ENCODE assay signal across 13 cellular contexts in genomic region chr1:230572121-230573083, GRCh38.
DNase-seq lines count a peak whose midpoint lies in the region; ATAC-seq, FAIRE-seq and TF ChIP-seq lines count a peak whose summit lies in the region.
"Had no signal": no experiment of that assay in that cellular context is flagged by ENCODE, and none has a peak within 500 bp of the region (broad histone marks: within the 10 kb centered on the region; RNA-seq: fewer than 3 reads in every experiment).

No MANE protein-coding gene starts in this region.

- POLR2A ChIA-PET in A549 (lab: Yijun Ruan, JAX) = no interaction called here
- POLR2A ChIA-PET in H1 (lab: Charles Lee; ENCODE audit: partially characterized antibody) = no interaction called here

- no peak overlapping the region for H2BK12ac ChIP-seq in H1 (ENCODE audit: low read depth, low read length)

- no peak overlapping the region for H4K5ac ChIP-seq in H1 (ENCODE audit: insufficient read length, low read depth, low read length)

- no peaks in the 10 kb centered on the region for H3K27me3 ChIP-seq in H1 (replicated peaks in 1 of 4; ENCODE audit: control insufficient read depth in 3 of 4, extremely low read depth in 1 of 4, insufficient read depth in 3 of 4, low read length in 3 of 4)
- H3K27me3 ChIP-seq: vagina had no signal

- no peaks in the 10 kb centered on the region for H3K79me1 ChIP-seq in H1 (ENCODE audit: low read depth, low read length)

- no peak overlapping the region for H3K56ac ChIP-seq in H1 (replicated peaks; ENCODE audit: insufficient read length, low read depth, low read length)

- H2BK15ac ChIP-seq in H1 (ENCODE audit: low read length) = 0 out of 2 replicates have a peak overlapping the region, but pooled peaks have one; percentile 22

- peak overlapping the region; percentile 13 for H2BK120ac ChIP-seq in H1 (replicated peaks; ENCODE audit: low read depth, low read length)

- H3K4me2 ChIP-seq in A549 = peak overlapping the region; percentile 56
- no peak overlapping the region for H3K4me2 ChIP-seq in H1 (ENCODE audit: insufficient read depth in 1 of 2, low read depth in 2 of 2, low read length in 2 of 2)

- H3K4me1 Mint-ChIP-seq in stimulated activated memory B cell treated with anti-CD40 and anti-IgM and Interleukin-4, amounts not matched to agents 10 μg/mL and 1 μg/mL and 100 μg/mL, for 72 hours = no peaks in the 10 kb centered on the region

- no peak overlapping the region for H2BK5ac ChIP-seq in H1 (ENCODE audit: low read depth, low read length)

- TF ChIP-seq RAD21 in A549 (conservative IDR thresholded peaks at IDR 0.05 in 1 of 2, IDR thresholded peaks at IDR 0.05 in 1 of 2) (no peak), H1 (IDR thresholded peaks at IDR 0.05 in 1 of 2, conservative IDR thresholded peaks at IDR 0.05 in 1 of 2; ENCODE audit: low read depth in 2 of 2, low read length in 2 of 2) (no peak)

- peaks cover 4% of the 10 kb centered on the region for H3K9me3 Mint-ChIP-seq in stimulated activated memory B cell treated with anti-CD40 and anti-IgM and Interleukin-4, amounts not matched to agents 10 μg/mL and 1 μg/mL and 100 μg/mL, for 72 hours

- no peaks in the 10 kb centered on the region for H3K79me2 ChIP-seq in H1 (ENCODE audit: control insufficient read depth in 1 of 2, insufficient read depth in 2 of 2, low read length in 2 of 2)

- no peak overlapping the region for H3K4me3 Mint-ChIP-seq in stimulated activated memory B cell treated with anti-CD40 and anti-IgM and Interleukin-4, amounts not matched to agents 10 μg/mL and 1 μg/mL and 100 μg/mL, for 72 hours

- H3K23ac ChIP-seq in H1 (ENCODE audit: insufficient read length) = no peak overlapping the region

- H3K27ac Mint-ChIP-seq in stimulated activated memory B cell treated with anti-CD40 and anti-IgM and Interleukin-4, amounts not matched to agents 10 μg/mL and 1 μg/mL and 100 μg/mL, for 72 hours = no peak overlapping the region

- H4K20me1 ChIP-seq in H1 (replicated peaks in 1 of 2; ENCODE audit: control insufficient read depth in 1 of 2, insufficient read depth in 2 of 2, low read length in 2 of 2) = peaks cover 0 to 3% of the 10 kb centered on the region in 2 experiments

- no peaks in the 10 kb centered on the region for H3K36me3 ChIP-seq in H1 (ENCODE audit: control insufficient read depth in 2 of 4, insufficient read depth in 4 of 4, low read length in 3 of 4)
- H3K36me3 ChIP-seq: vagina had no signal

- H3K23me2 ChIP-seq in H1 (ENCODE audit: low read depth, low read length) = peaks cover 4% of the 10 kb centered on the region; the same call in 1 of the 2 replicates

- peaks cover 18% of the 10 kb centered on the region for H3K27me3 Mint-ChIP-seq in stimulated activated memory B cell treated with anti-CD40 and anti-IgM and Interleukin-4, amounts not matched to agents 10 μg/mL and 1 μg/mL and 100 μg/mL, for 72 hours

- H3K14ac ChIP-seq in H1 (ENCODE audit: insufficient read length) = no peak overlapping the region

- H3K4me1 ChIP-seq in A549 = peaks cover 5% of the 10 kb centered on the region; the same call in 2 of the 3 replicates
- H3K4me1 ChIP-seq in H1 (replicated peaks in 1 of 4; ENCODE audit: control insufficient read depth in 3 of 4, insufficient read depth in 4 of 4, low read length in 3 of 4) = peaks cover 2 to 7% (median 4%) of the 10 kb centered on the region in 4 experiments

- no peak for ATAC-seq in A549
- ATAC-seq in stimulated activated memory B cell treated with anti-CD40 and anti-IgM and Interleukin-4, amounts not matched to agents 10 μg/mL and 1 μg/mL and 100 μg/mL, for 72 hours = no peak

- H3K9me3 ChIP-seq in A549 = no peaks in the 10 kb centered on the region
- H3K9me3 ChIP-seq in H1 (ENCODE audit: insufficient read depth in 2 of 2, low read depth in 1 of 2, low read length in 1 of 2) = no peaks in the 10 kb centered on the region
- H3K9me3 ChIP-seq: vagina had no signal

- H2AK5ac ChIP-seq in H1 (ENCODE audit: low read depth, low read length) = no peak overlapping the region

- H4K91ac ChIP-seq in H1 (replicated peaks; ENCODE audit: insufficient read length, low read length) = no peak overlapping the region

- TF ChIP-seq EP300 in A549 (IDR thresholded peaks at IDR 0.05) (no peak), H1 (IDR thresholded peaks at IDR 0.05; ENCODE audit: borderline replicate concordance in 1 of 2, low read depth in 2 of 2, low read length in 2 of 2) (no peak)

- H2BK20ac ChIP-seq in H1 (ENCODE audit: low read length) = no peak overlapping the region; the same call in 1 of the 2 replicates

- DNase-seq in A549 (ENCODE audit: low read depth in 1 of 2, low spot score in 1 of 2) = peak in 1 of 2 experiments; percentile 14
- DNase-seq in LoVo (ENCODE audit: low spot score) = peak; percentile 11
- no peak for DNase-seq in H1 (ENCODE audit: low read depth in 1 of 2, low spot score in 2 of 2)
- peak; percentile 8 for DNase-seq in midbrain (lab: John Stamatoyannopoulos, UW)
- no peak for DNase-seq in NCI-H1694 (lab: John Stamatoyannopoulos, UW)
- no peak for DNase-seq in NCI-H526 (lab: John Stamatoyannopoulos, UW)
- DNase-seq in NCI-H446 (lab: John Stamatoyannopoulos, UW) = no peak
- DNase-seq: amniotic stem cell, islet precursor cell had no signal

- H4K8ac ChIP-seq in H1 (ENCODE audit: extremely low read depth, insufficient read depth, low read length) = no peak overlapping the region

- H3K36me3 Mint-ChIP-seq in stimulated activated memory B cell treated with anti-CD40 and anti-IgM and Interleukin-4, amounts not matched to agents 10 μg/mL and 1 μg/mL and 100 μg/mL, for 72 hours = no peaks in the 10 kb centered on the region

- no peak overlapping the region for H3K4ac ChIP-seq in H1 (replicated peaks; ENCODE audit: insufficient read length, low read depth, low read length)

- 26% methylated on average over 7 of the region's 7 CpGs for WGBS in A549 (ENCODE audit: missing lambda C conversion rate)
- WGBS in H1 (ENCODE audit: extremely low coverage in 1 of 2, insufficient coverage in 1 of 2, insufficient read length in 1 of 2, insufficient replicate concordance in 2 of 2, low coverage in 1 of 2, low lambda C conversion rate in 2 of 2, missing lambda C conversion rate in 1 of 2), 2 experiments = 77% methylated on average over 7 of the region's 7 CpGs; no CpG with 5 or more reads in 1 of the 2 experiments

- no peak overlapping the region for H3K9ac ChIP-seq in H1 (replicated peaks in 1 of 4; ENCODE audit: extremely low read depth in 1 of 4, low read depth in 3 of 4, low read length in 3 of 4)

- H3K18ac ChIP-seq in H1 (ENCODE audit: extremely low read depth, low read length) = no peak overlapping the region

- H3K27ac ChIP-seq in A549 = no peak overlapping the region
- H3K27ac ChIP-seq in H1 (ENCODE audit: low read depth, low read length) = no peak overlapping the region; the same call in 1 of the 2 replicates
- H3K27ac ChIP-seq: vagina had no signal

- FAIRE-seq in A549 (lab: Jason Lieb, UNC) = no peak
- no peak for FAIRE-seq in H1 (lab: Jason Lieb, UNC)
- FAIRE-seq: endothelial cell of umbilical vein, H54 had no signal

- TF ChIP-seq CTCF in A549 (IDR thresholded peaks at IDR 0.05) (no peak), H1 (IDR thresholded peaks at IDR 0.05; ENCODE audit: control extremely low read depth in 1 of 3, insufficient read depth in 1 of 3, low read depth in 1 of 3, low read length in 3 of 3) (no peak)

- TF ChIP-seq POLR2A in A549 (IDR thresholded peaks at IDR 0.05; ENCODE audit: low read length) (no peak), H1 (IDR thresholded peaks at IDR 0.05; ENCODE audit: control extremely low read depth in 1 of 2, low read depth in 2 of 2, low read length in 2 of 2) (no peak)

- H3K4me3 ChIP-seq in A549 = no peak overlapping the region
- no peak overlapping the region for H3K4me3 ChIP-seq in H1 (ENCODE audit: extremely low read depth in 1 of 4, insufficient read depth in 2 of 4, low read depth in 3 of 4, low read length in 4 of 4)
- H3K4me3 ChIP-seq: vagina had no signal

- peak overlapping the region; percentile 97 for H2AFZ ChIP-seq in H1 (ENCODE audit: low read length)

- CTCF ChIA-PET in A549 (lab: Yijun Ruan, JAX) = no interaction called here
- CTCF ChIA-PET in H1 (lab: Charles Lee; ENCODE audit: partially characterized antibody) = interaction anchor here (0.9 to 1.3 kb wide), 5 partner anchors 9 to 70 kb away, joined by 3 to 4 read pairs (median 3); partner anchors contain the start of gene COG2

TF ChIP-seq in A549, 52 proteins besides CTCF, POLR2A, EP300 and RAD21 (continues in another document):
- TF ChIP-seq CHD4 (IDR thresholded peaks at IDR 0.05; ENCODE audit: borderline replicate concordance) (no peak), ZNF302 (CRISPR knock-in tag; IDR thresholded peaks at IDR 0.05) (no peak), FOSB (CRISPR knock-in tag; IDR thresholded peaks at IDR 0.05) (no peak), BHLHE40 (IDR thresholded peaks at IDR 0.05; ENCODE audit: low read depth, low read length) (no peak), CEBPB (IDR thresholded peaks at IDR 0.05) (no peak)
- TF ChIP-seq, protein P1, sequence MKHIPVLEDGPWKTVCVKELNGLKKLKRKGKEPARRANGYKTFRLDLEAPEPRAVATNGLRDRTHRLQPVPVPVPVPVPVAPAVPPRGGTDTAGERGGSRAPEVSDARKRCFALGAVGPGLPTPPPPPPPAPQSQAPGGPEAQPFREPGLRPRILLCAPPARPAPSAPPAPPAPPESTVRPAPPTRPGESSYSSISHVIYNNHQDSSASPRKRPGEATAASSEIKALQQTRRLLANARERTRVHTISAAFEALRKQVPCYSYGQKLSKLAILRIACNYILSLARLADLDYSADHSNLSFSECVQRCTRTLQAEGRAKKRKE (CRISPR knock-in tag; IDR thresholded peaks at IDR 0.05; ENCODE audit: low read depth) = no peak

TF ChIP-seq in H1, 55 proteins besides CTCF, POLR2A, EP300 and RAD21:
- peak; percentile 57 for TF ChIP-seq CEBPB (IDR thresholded peaks at IDR 0.05; ENCODE audit: low read depth, low read length)
- TF ChIP-seq HDAC6 (IDR thresholded peaks at IDR 0.05; ENCODE audit: low read depth, low read length) = no peak
TF ChIP-seq in H1: peak in this region for 1.

Comparison
In these comparisons a context has a peak if more than half of its experiments do, and no peak if none do; other contexts are left out.
1. DNase-seq: peak in LoVo (single experiment) and midbrain (single experiment); none in H1 (0 of 2), NCI-H1694 (single experiment), NCI-H526 (0 of 2) and NCI-H446 (0 of 2).
2. Of the 18 proteins assayed by ChIP-seq in both H1 and A549: peak only in H1: CEBPB; only in A549: none; in both: none; in neither: 17.